In genomic region chr14:55328317-55328716, GRCh38 we compare ENCODE assay signal across 24 cellular contexts. TPM values are rescaled to one million over a fixed set of nuclear protein-coding genes. Genes with fewer than 3 reads are reported as not detected.
DNase-seq lines count a peak whose midpoint lies in the region; ATAC-seq, FAIRE-seq and TF ChIP-seq lines count a peak whose summit lies in the region.
"Had no signal": no experiment of that assay in that cellular context is flagged by ENCODE, and none has a peak within 500 bp of the region (broad histone marks: within the 10 kb centered on the region; RNA-seq: fewer than 3 reads in every experiment).

No MANE protein-coding gene starts in this region.

- H3K27me3 ChIP-seq in GM23248 (replicated peaks; ENCODE audit: insufficient read depth) (no peaks in the 10 kb centered on the region), brain microvascular endothelial cell (replicated peaks) (no peaks in the 10 kb centered on the region)
- H3K27me3 ChIP-seq: esophagus muscularis mucosa, SJSA1, suprapubic skin had no signal

- H3K9me3 ChIP-seq in GM23248 (ENCODE audit: low read depth) = no peaks in the 10 kb centered on the region
- H3K9me3 ChIP-seq: SJSA1, suprapubic skin had no signal

- H3K27ac ChIP-seq in GM23248 (no peak overlapping the region), brain microvascular endothelial cell (no peak overlapping the region)
- H3K27ac ChIP-seq: esophagus muscularis mucosa, SJSA1, suprapubic skin, VCaP had no signal

- no peaks in the 10 kb centered on the region for H3K9me2 ChIP-seq in GM23248 (ENCODE audit: insufficient read depth)

- ATAC-seq in HG02973 (IDR thresholded peaks at IDR 0.05; ENCODE audit: unreplicated experiment) = no peak
- ATAC-seq: activated CD8-positive, alpha-beta memory T cell treated with anti-CD3 and anti-CD28 coated beads, Interleukin-2, amount 10 ng/mL, durations not matched to agents 7 days and 5 days; stimulated activated effector memory CD8-positive, alpha-beta T cell treated with anti-CD3 and anti-CD28 coated beads, Interleukin-12 subunit alpha, Interleukin-12 subunit beta, amount 100 ng/mL, for 72 hours; T-helper 17 cell had no signal

- no peak for FAIRE-seq in GM12891 (lab: Jason Lieb, UNC)
- FAIRE-seq: GM12892, GM19239 had no signal

- H3K9ac ChIP-seq in GM23248 = no peak overlapping the region

- H3K4me2 ChIP-seq in GM23248 (ENCODE audit: unreplicated experiment) = no peak overlapping the region

- no peak overlapping the region for H2AFZ ChIP-seq in GM23248

- TF ChIP-seq POLR2A in GM12891 (IDR thresholded peaks at IDR 0.05; ENCODE audit: low read depth, low read length) = no peak

- no peaks in the 10 kb centered on the region for H3K36me3 ChIP-seq in GM23248 (ENCODE audit: low read depth)
- H3K36me3 ChIP-seq in brain microvascular endothelial cell (replicated peaks) = no peaks in the 10 kb centered on the region
- H3K36me3 ChIP-seq: esophagus muscularis mucosa, SJSA1, suprapubic skin had no signal

- DNase-seq in AG10803 (ENCODE audit: low read depth) (peak; percentile 64), GM23248 (peak; percentile 55), brain microvascular endothelial cell (peak; percentile 25), iris pigment epithelial cell (ENCODE audit: low read depth) (peak; percentile 36), GM12891 (ENCODE audit: insufficient read length, low spot score) (no peak), SHP77 (lab: John Stamatoyannopoulos, UW) (no peak)
- DNase-seq in stimulated activated CD4-positive, alpha-beta T cell treated with anti-CD3 and anti-CD28 coated beads, Interleukin-4, amount 100 ng/mL, for 24 hours = no peak
- DNase-seq: activated CD4-positive, alpha-beta T cell treated with anti-CD3 and anti-CD28 coated beads, Interleukin-2, amount 10 ng/mL, durations not matched to agents 24 days and 14 days; activated CD8-positive, alpha-beta memory T cell treated with anti-CD3 and anti-CD28 coated beads, Interleukin-2, amount 10 ng/mL, durations not matched to agents 7 days and 5 days; CD4-positive, alpha-beta memory T cell; DMS 273 treated with DMSO at 0.1 percent for 48 hours; effector memory CD4-positive, alpha-beta T cell; NCI-H1105 treated with DMSO at 0.1 percent for 48 hours; NCI-H446; stimulated activated CD4-positive, alpha-beta T cell treated with anti-CD3 and anti-CD28 coated beads, Interleukin-1b, Interleukin-23, amount 100 ng/mL, for 48 hours; T-helper 17 cell had no signal

- H3K4me1 ChIP-seq in GM23248 (ENCODE audit: insufficient read depth) = peaks cover 5% of the 10 kb centered on the region

- in situ Hi-C loops in GM23248 (cut with MboI) (no loop called here), brain microvascular endothelial cell (cut with HindIII; ENCODE audit: low pct_ligation_motif_present, low sequenced_read_pairs) (no loop called here)

- H3F3A ChIP-seq in GM23248 (ENCODE audit: insufficient read depth) = peaks cover 17% of the 10 kb centered on the region

- H3K4me3 ChIP-seq in AG10803 (ENCODE audit: low read length) (no peak overlapping the region), GM23248 (no peak overlapping the region), brain microvascular endothelial cell (ENCODE audit: low read depth, low read length) (no peak overlapping the region)
- H3K4me3 ChIP-seq: esophagus muscularis mucosa, SJSA1, suprapubic skin had no signal

- TF ChIP-seq CTCF in AG10803 (conservative IDR thresholded peaks at IDR 0.05; ENCODE audit: low read length) = no peak
- no peak for TF ChIP-seq CTCF in brain microvascular endothelial cell (IDR thresholded peaks at IDR 0.05; ENCODE audit: low read depth, low read length, missing control alignments)

- peaks cover 80% of the 10 kb centered on the region for H3K79me2 ChIP-seq in GM23248 (ENCODE audit: insufficient read depth)

- H4K20me1 ChIP-seq in GM23248 (ENCODE audit: insufficient read depth) = no peaks in the 10 kb centered on the region; the same call in 1 of the 2 replicates

- 70 to 74% methylated on average over 3 of the region's 3 CpGs for WGBS in GM23248 (ENCODE audit: low coverage in 1 of 2, low lambda C conversion rate in 2 of 2, missing lambda C conversion rate in 2 of 2), 2 experiments

TF ChIP-seq in GM12891, 5 proteins besides CTCF, POLR2A, EP300 and RAD21:
- TF ChIP-seq POLR2AphosphoS5 (IDR thresholded peaks at IDR 0.05; ENCODE audit: low read depth, low read length) = no peak
- no peak for TF ChIP-seq POU2F2 (IDR thresholded peaks at IDR 0.05; ENCODE audit: low read depth, low read length)
- no peak for TF ChIP-seq SPI1 (IDR thresholded peaks at IDR 0.05; ENCODE audit: low read depth, low read length)

RNA-seq across cellular contexts. Expression of gene FBXO34, which starts 57.1 kb away (rescaled TPM):
- 8.9 and 10.5 TPM in 2 replicates for total RNA-seq in GM23248 (2014; rRNA removed; shearing (Covaris generic))
- 10.2 and 10.9 TPM in 2 replicates for polyA plus RNA-seq in GM23248 (2016; fragmentation: Nextera tagmentation; extraction: Ambion mirVana)
- 8.2 TPM for polyA plus RNA-seq in GM12891 (2012; ENCODE audit: low read depth, missing spikeins)

Comparison
In these comparisons a context has a peak if more than half of its experiments do, and no peak if none do; other contexts are left out.
1. DNase-seq: peak in AG10803 (single experiment), GM23248 (single experiment), brain microvascular endothelial cell (single experiment) and iris pigment epithelial cell (single experiment); none in GM12891 (single experiment), stimulated activated CD4-positive, alpha-beta T cell treated with anti-CD3 and anti-CD28 coated beads, Interleukin-4, amount 100 ng/mL, for 24 hours (single experiment) and SHP77 (0 of 2).